11 cellular contexts compared by ENCODE assay signal in the genomic region with DNA sequence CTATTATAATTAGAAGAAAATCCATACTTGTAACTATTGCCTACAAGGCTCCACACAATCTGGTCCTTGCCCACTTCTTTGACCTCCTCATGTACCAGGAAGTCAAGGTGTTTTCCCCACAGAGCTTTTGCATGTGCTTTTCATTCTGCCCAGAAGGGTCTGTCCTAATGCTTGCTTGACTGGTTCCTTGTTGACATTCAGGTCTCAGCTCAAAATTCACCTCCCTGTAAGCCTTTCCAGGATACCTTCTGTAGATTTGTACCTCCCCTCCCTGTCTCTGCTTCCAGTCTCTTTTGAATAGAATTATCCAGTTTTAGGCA. TPM values are rescaled to one million over a fixed set of nuclear protein-coding genes. Genes with fewer than 3 reads are reported as not detected.
DNase-seq lines count a peak whose midpoint lies in the region; ATAC-seq, FAIRE-seq and TF ChIP-seq lines count a peak whose summit lies in the region.
"Had no signal": no experiment of that assay in that cellular context is flagged by ENCODE, and none has a peak within 500 bp of the region (broad histone marks: within the 10 kb centered on the region; RNA-seq: fewer than 3 reads in every experiment).

No MANE protein-coding gene starts in this region.

- H3K9ac ChIP-seq in MM.1S (ENCODE audit: low read length), result no peak overlapping the region

- no peaks in the 10 kb centered on the region for H3K4me1 ChIP-seq in MM.1S (ENCODE audit: low read length)

- H2AFZ ChIP-seq in MM.1S (ENCODE audit: low read length), result no peak overlapping the region

- ATAC-seq in HG03064 (IDR thresholded peaks at IDR 0.05; ENCODE audit: low read depth, unreplicated experiment), result peak; percentile 63

- H3K9me2 ChIP-seq in MM.1S (replicated peaks; ENCODE audit: insufficient read depth, low read length), result no peaks in the 10 kb centered on the region

- H3F3A ChIP-seq in MM.1S (ENCODE audit: insufficient read depth, low read length), result no peaks in the 10 kb centered on the region

- H3K27me3 ChIP-seq in bronchial epithelial cell (ENCODE audit: control insufficient read depth, insufficient read depth, low read length), result no peaks in the 10 kb centered on the region
- no peaks in the 10 kb centered on the region for H3K27me3 ChIP-seq in MM.1S (replicated peaks; ENCODE audit: insufficient read depth, low read length)

- DNase-seq in DMS53 (lab: John Stamatoyannopoulos, UW) (peak; percentile 47), GM19239 (ENCODE audit: insufficient read length, low spot score) (no peak), bronchial epithelial cell (ENCODE audit: low read depth) (peak; percentile 32), NCI-H1048 (lab: John Stamatoyannopoulos, UW) (no peak), activated gamma-delta T cell treated with Interleukin-2 at 50 U/mL for 16 hours (no peak), MM.1S (no peak)
- DNase-seq in stimulated activated naive CD4-positive, alpha-beta T cell treated with Interleukin-2 at 50 U/mL for 16 hours (lab: John Stamatoyannopoulos, UW), result no peak
- DNase-seq: activated CD4-positive, alpha-beta T cell treated with anti-CD3 and anti-CD28 coated beads for 1 hour; NCI-H446 treated with DMSO at 0.1 percent for 48 hours had no signal

- no peaks in the 10 kb centered on the region for H3K36me3 ChIP-seq in bronchial epithelial cell (ENCODE audit: control insufficient read depth, insufficient read depth, low read length)
- no peaks in the 10 kb centered on the region for H3K36me3 ChIP-seq in MM.1S (replicated peaks; ENCODE audit: insufficient read depth, low read length)

- no peaks in the 10 kb centered on the region for H3K9me3 ChIP-seq in MM.1S (replicated peaks; ENCODE audit: insufficient read depth, low read length)
- H3K9me3 ChIP-seq: Caco-2 had no signal

- H4K20me1 ChIP-seq in MM.1S (ENCODE audit: insufficient read depth, low read length), result no peaks in the 10 kb centered on the region

- no peak overlapping the region for H3K4me2 ChIP-seq in MM.1S (ENCODE audit: low read depth, low read length)

- H3K4me3 ChIP-seq in bronchial epithelial cell (ENCODE audit: low read depth, low read length) (no peak overlapping the region), MM.1S (ENCODE audit: low read length) (no peak overlapping the region)

- no peaks in the 10 kb centered on the region for H3K79me2 ChIP-seq in MM.1S (ENCODE audit: low read length)

- H3K27ac ChIP-seq in MM.1S (ENCODE audit: low read length), result no peak overlapping the region

- TF ChIP-seq CTCF in bronchial epithelial cell (IDR thresholded peaks at IDR 0.05; ENCODE audit: insufficient read depth, low read length, severe bottlenecking) (no peak), MM.1S (IDR thresholded peaks at IDR 0.05; ENCODE audit: low read length) (no peak)

- peak; percentile 53 for FAIRE-seq in GM19239 (lab: Jason Lieb, UNC)
- FAIRE-seq in bronchial epithelial cell (lab: Jason Lieb, UNC), result no peak

RNA-seq across cellular contexts. Expression of a gene that starts 33.6 kb away (rescaled TPM):
- total RNA-seq in bronchial epithelial cell, result 115 and 129 TPM in 2 replicates

Comparison
In these comparisons a context has a peak if more than half of its experiments do, and no peak if none do; other contexts are left out.
1. DNase-seq: peak in DMS53 (single experiment) and bronchial epithelial cell (single experiment); none in GM19239 (single experiment), stimulated activated naive CD4-positive, alpha-beta T cell treated with Interleukin-2 at 50 U/mL for 16 hours (single experiment), NCI-H1048 (single experiment), activated gamma-delta T cell treated with Interleukin-2 at 50 U/mL for 16 hours (single experiment) and MM.1S (single experiment).